In the genomic region with DNA sequence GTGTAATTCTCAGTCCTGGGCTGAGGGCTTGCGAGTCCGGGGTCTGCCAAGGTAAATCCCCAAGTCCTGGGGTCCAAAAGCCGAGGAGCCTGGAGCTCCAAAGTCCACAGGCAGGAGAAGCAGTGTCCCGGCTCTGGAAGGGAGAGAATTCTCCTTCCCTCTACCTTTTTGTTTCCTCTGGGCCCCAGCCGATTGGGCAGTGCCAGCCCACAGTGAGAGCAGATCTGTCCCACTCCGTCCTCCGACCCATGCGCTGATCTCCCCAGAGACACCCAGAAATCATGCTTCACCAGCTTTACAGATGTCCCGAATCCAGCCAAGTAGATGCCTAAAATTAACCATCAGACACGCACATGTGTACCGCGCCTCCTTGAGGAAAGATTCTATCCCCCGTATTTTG, we compare ENCODE assay signal across 6 cellular contexts. TPM values are rescaled to one million over a fixed set of nuclear protein-coding genes. Genes with fewer than 3 reads are reported as not detected.
"Had no signal": no experiment of that assay in that cellular context is flagged by ENCODE, and none has a peak within 500 bp of the region (broad histone marks: within the 10 kb centered on the region; RNA-seq: fewer than 3 reads in every experiment).

No MANE protein-coding gene starts in this region.

- H3K27ac Mint-ChIP-seq: GM23338, HFFc6 had no signal

- H3K36me3 ChIP-seq: HAP-1 had no signal

- H3K4me3 ChIP-seq: GM23338, HAP-1, K562 had no signal

- DNase-seq: HFFc6, IMR-90 had no signal

- H3K4me1 ChIP-seq: HAP-1 had no signal

- H3K4me1 Mint-ChIP-seq: GM23338 had no signal

- H3K4me3 Mint-ChIP-seq: GM23338, HFFc6 had no signal

- H3K9me3 ChIP-seq: HAP-1 had no signal

- H3K4me2 ChIP-seq: GM23338 had no signal

RNA-seq across cellular contexts. Expression of a gene that starts 8.1 kb away (rescaled TPM):
- total RNA-seq: HFFc6, HT-29, IMR-90 had no signal
- polyA plus RNA-seq: IMR-90, K562 had no signal
